In the genomic region with DNA sequence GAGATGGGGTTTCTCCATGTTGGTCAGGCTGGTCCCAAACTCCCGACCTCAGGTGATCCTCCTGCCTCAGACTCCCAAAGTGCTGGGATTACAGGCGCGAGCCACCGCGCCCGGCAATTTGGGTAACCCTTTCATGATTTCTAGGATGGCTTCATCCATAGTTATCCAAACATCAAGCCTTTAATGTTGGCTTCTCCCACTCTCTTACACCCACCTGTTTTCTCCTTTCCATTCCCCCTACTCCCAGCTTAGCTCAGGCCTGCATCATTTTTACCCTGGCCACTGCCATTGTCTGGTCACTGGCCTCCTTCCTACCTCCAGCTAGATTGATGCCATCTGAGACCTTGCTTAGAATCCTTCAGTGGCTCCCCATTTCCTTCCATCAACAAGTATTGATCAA, we compare ENCODE assay signal across 18 cellular contexts. TPM values are rescaled to one million over a fixed set of nuclear protein-coding genes. Genes with fewer than 3 reads are reported as not detected.
A peak's percentile ranks its signal among the peaks of the same experiment; 100 is the strongest.
DNase-seq lines count a peak whose midpoint lies in the region; ATAC-seq and TF ChIP-seq lines count a peak whose summit lies in the region.
"Had no signal": no experiment of that assay in that cellular context is flagged by ENCODE, and none has a peak within 500 bp of the region (broad histone marks: within the 10 kb centered on the region; RNA-seq: fewer than 3 reads in every experiment).

No MANE protein-coding gene starts in this region.

- no peak for ATAC-seq in Right ventricle myocardium inferior
- ATAC-seq in T-cell (replicated peaks in 1 of 4), result no peak
- ATAC-seq: GM12878, GM23338 had no signal

- H3K27ac Mint-ChIP-seq in chondrocyte (ENCODE audit: unreplicated experiment) (no peak overlapping the region), T-cell (no peak overlapping the region)
- H3K27ac Mint-ChIP-seq: CD14-positive monocyte; CD4-positive, alpha-beta T cell; GM23338 had no signal

- TF ChIP-seq CTCF in chondrocyte (IDR thresholded peaks at IDR 0.05), result no peak

- H3K4me1 Mint-ChIP-seq in chondrocyte (ENCODE audit: low read depth) (peaks cover 19% of the 10 kb centered on the region), T-cell (peaks cover 1 to 29% (median 25%) of the 10 kb centered on the region in 3 donors)

- H3K4me3 Mint-ChIP-seq in chondrocyte (ENCODE audit: unreplicated experiment), result no peak overlapping the region
- H3K4me3 Mint-ChIP-seq in T-cell, result no peak overlapping the region

- CTCF ChIA-PET in T-cell (lab: Charles Lee), result interaction anchor here in 1 of 2 donors (0.6 kb wide), 1 partner anchor 785 kb away, joined by 5 read pairs; no protein-coding TSS in a partner anchor

- POLR2A ChIA-PET in T-cell (lab: Charles Lee), result no interaction called here

- in situ Hi-C loops in KBM-7 (cut with MboI; ENCODE audit: low pct_unique_long_range_greater_than_20kb, low sequenced_read_pairs), result no loop called here

- H3K9me3 Mint-ChIP-seq in chondrocyte (ENCODE audit: low read depth), result no peaks in the 10 kb centered on the region
- H3K9me3 Mint-ChIP-seq in T-cell, result peaks cover 0 to 8% (median 0%) of the 10 kb centered on the region in 3 donors

- H3K36me3 Mint-ChIP-seq in chondrocyte (ENCODE audit: low read depth) (no peaks in the 10 kb centered on the region), T-cell (peaks cover 4% of the 10 kb centered on the region)

- intact Hi-C loops in cardiac septum (cut with DNase I), result loop anchor here (5.0 kb wide), 1 partner anchor 199 kb away; no protein-coding TSS in a partner anchor
- intact Hi-C loops in Right ventricle myocardium inferior (cut with DNase I), result no loop called here

- H3K27me3 Mint-ChIP-seq in chondrocyte (ENCODE audit: low read depth) (peaks cover 2% of the 10 kb centered on the region), T-cell (peaks cover 38 to 47% of the 10 kb centered on the region in 2 donors)

- DNase-seq in cardiac septum (ENCODE audit: low spot score) (peak; percentile 12), Right ventricle myocardium inferior (ENCODE audit: missing footprints) (no peak), chondrocyte (ENCODE audit: low spot score) (peak; percentile 6), mesenteric fat pad (ENCODE audit: low spot score) (peak; percentile 33), AG08395 (ENCODE audit: low spot score) (no peak), T-cell (no peak), KBM-7 (no peak)
- DNase-seq: AML-193; BE2C; CD4-positive, alpha-beta T cell; CD8-positive, alpha-beta memory T cell; DMS 273 treated with DMSO at 0.1 percent for 48 hours; DMS79; EL; GDM1 had no signal

RNA-seq across cellular contexts. Expression of a gene that starts 2.0 kb away (rescaled TPM):
- total RNA-seq in cardiac septum (17.9 TPM), Right ventricle myocardium inferior (12.1 TPM), chondrocyte (3.6 to 9.1 TPM (median 7.6 TPM) in 3 replicates), mesenteric fat pad (33.1 TPM), T-cell (1 to 10 TPM; 3.2 to 9.4 (median 5.2) TPM)

Comparison
In these comparisons a context has a peak if more than half of its experiments do, and no peak if none do; other contexts are left out.
1. DNase-seq: peak in cardiac septum (single experiment), chondrocyte (single experiment) and mesenteric fat pad (single experiment); none in Right ventricle myocardium inferior (single experiment), AG08395 (single experiment), T-cell (0 of 34) and KBM-7 (single experiment).